27 cellular contexts compared by ENCODE assay signal in genomic region chr1:233227930-233228465, GRCh38.
"Had no signal": no experiment of that assay in that cellular context is flagged by ENCODE, and none has a peak within 500 bp of the region (broad histone marks: within the 10 kb centered on the region; RNA-seq: fewer than 3 reads in every experiment).

No MANE protein-coding gene starts in this region.

- H3K27me3 ChIP-seq: brain microvascular endothelial cell, dorsolateral prefrontal cortex, esophagus squamous epithelium, gastroesophageal sphincter had no signal

- H3K4me1 Mint-ChIP-seq: activated B cell treated with CpG ODN at 0.5 μM for 24 hours; activated T-helper 17 cell treated with anti-CD3 and anti-CD28 coated beads, Interleukin-2, amount 50 U/mL, for 72 hours had no signal

- H3K9me3 Mint-ChIP-seq: activated B cell treated with CpG ODN at 0.5 μM for 24 hours; activated CD8-positive, alpha-beta T cell treated with anti-CD3 and anti-CD28 coated beads for 36 hours; activated naive CD4-positive, alpha-beta T cell treated with anti-CD3 and anti-CD28 coated beads for 36 hours; activated naive CD4-positive, alpha-beta T cell treated with anti-CD3 and anti-CD28 coated beads, Interleukin-2, amount 50 U/mL, for 72 hours; activated T-cell treated with anti-CD3 and anti-CD28 coated beads, Interleukin-2, amount 50 U/mL, for 4 hours; activated T-helper 17 cell treated with anti-CD3 and anti-CD28 coated beads, Interleukin-2, amount 50 U/mL, for 72 hours; central memory CD8-positive, alpha-beta T cell; dendritic cell treated with granulocyte-macrophage colony-stimulating factor and Interleukin-4, amounts not matched to agents 40 ng/mL and 50 ng/mL, for 4 days had no signal

- DNase-seq: activated B cell treated with CpG ODN at 0.5 μM for 24 hours; activated CD4-positive, alpha-beta T cell treated with anti-CD3 and anti-CD28 coated beads for 48 hours; activated CD4-positive, alpha-beta T cell treated with anti-CD3 and anti-CD28 coated beads, Interleukin-2, amount 50 U/mL, for 1 hour; activated CD4-positive, alpha-beta T cell treated with anti-CD3 and anti-CD28 coated beads, Interleukin-2, amount 50 U/mL, for 48 hours; activated CD8-positive, alpha-beta memory T cell treated with anti-CD3 and anti-CD28 coated beads for 24 hours; activated CD8-positive, alpha-beta T cell treated with anti-CD3 and anti-CD28 coated beads for 36 hours; activated effector memory CD4-positive, alpha-beta T cell treated with Interleukin-2 at 50 U/mL for 16 hours; activated gamma-delta T cell treated with Interleukin-2 at 50 U/mL for 16 hours; activated naive CD4-positive, alpha-beta T cell treated with anti-CD3 and anti-CD28 coated beads for 36 hours; activated T-cell treated with anti-CD3 and anti-CD28 coated beads, Interleukin-2, amount 50 U/mL, for 4 hours; amniotic stem cell; anterior cingulate cortex; brain microvascular endothelial cell; dorsolateral prefrontal cortex; effector memory CD4-positive, alpha-beta T cell; erythroblast; esophagus squamous epithelium; foreskin melanocyte; T-helper 2 cell had no signal

- H3K27ac Mint-ChIP-seq: activated B cell treated with CpG ODN at 0.5 μM for 24 hours; activated CD8-positive, alpha-beta T cell treated with anti-CD3 and anti-CD28 coated beads for 36 hours; activated naive CD4-positive, alpha-beta T cell treated with anti-CD3 and anti-CD28 coated beads for 36 hours; activated naive CD4-positive, alpha-beta T cell treated with anti-CD3 and anti-CD28 coated beads, Interleukin-2, amount 50 U/mL, for 72 hours; activated T-helper 17 cell treated with anti-CD3 and anti-CD28 coated beads, Interleukin-2, amount 50 U/mL, for 72 hours; dendritic cell treated with granulocyte-macrophage colony-stimulating factor and Interleukin-4, amounts not matched to agents 40 ng/mL and 50 ng/mL, for 4 days had no signal

- H3K4me3 Mint-ChIP-seq: activated B cell treated with CpG ODN at 0.5 μM for 24 hours; activated CD8-positive, alpha-beta T cell treated with anti-CD3 and anti-CD28 coated beads for 36 hours; activated naive CD4-positive, alpha-beta T cell treated with anti-CD3 and anti-CD28 coated beads for 36 hours; activated T-cell treated with anti-CD3 and anti-CD28 coated beads, Interleukin-2, amount 50 U/mL, for 4 hours; activated T-helper 17 cell treated with anti-CD3 and anti-CD28 coated beads, Interleukin-2, amount 50 U/mL, for 72 hours; central memory CD8-positive, alpha-beta T cell; dendritic cell treated with granulocyte-macrophage colony-stimulating factor and Interleukin-4, amounts not matched to agents 40 ng/mL and 50 ng/mL, for 4 days had no signal

- H3K4me1 ChIP-seq: esophagus squamous epithelium, gastroesophageal sphincter had no signal

- ATAC-seq: activated CD4-positive, CD25-positive, alpha-beta regulatory T cell treated with anti-CD3 and anti-CD28 coated beads, Interleukin-2, amount 50 U/mL, for 24 hours; activated CD8-positive, alpha-beta T cell treated with anti-CD3 and anti-CD28 coated beads for 36 hours; activated naive CD4-positive, alpha-beta T cell treated with anti-CD3 and anti-CD28 coated beads, Interleukin-2, amount 50 U/mL, for 72 hours; activated T-cell treated with anti-CD3 and anti-CD28 coated beads, Interleukin-2, amount 50 U/mL, for 4 hours; activated T-helper 17 cell treated with anti-CD3 and anti-CD28 coated beads, Interleukin-2, amount 50 U/mL, for 72 hours; gastroesophageal sphincter had no signal

- H3K27ac ChIP-seq: brain microvascular endothelial cell, coronary artery, dorsolateral prefrontal cortex, esophagus squamous epithelium, gastroesophageal sphincter, VCaP had no signal

- H3K4me3 ChIP-seq: coronary artery, dorsolateral prefrontal cortex, esophagus squamous epithelium, gastroesophageal sphincter had no signal

- H3K36me3 ChIP-seq: gastroesophageal sphincter had no signal

- H3K9me3 ChIP-seq: esophagus squamous epithelium, gastroesophageal sphincter had no signal

- H3K27me3 Mint-ChIP-seq: activated B cell treated with CpG ODN at 0.5 μM for 24 hours; activated CD8-positive, alpha-beta T cell treated with anti-CD3 and anti-CD28 coated beads for 36 hours; activated T-helper 17 cell treated with anti-CD3 and anti-CD28 coated beads, Interleukin-2, amount 50 U/mL, for 72 hours; central memory CD8-positive, alpha-beta T cell; dendritic cell treated with granulocyte-macrophage colony-stimulating factor and Interleukin-4, amounts not matched to agents 40 ng/mL and 50 ng/mL, for 4 days had no signal
